Comparison of ENCODE assay signal across 19 cellular contexts in the genomic region with DNA sequence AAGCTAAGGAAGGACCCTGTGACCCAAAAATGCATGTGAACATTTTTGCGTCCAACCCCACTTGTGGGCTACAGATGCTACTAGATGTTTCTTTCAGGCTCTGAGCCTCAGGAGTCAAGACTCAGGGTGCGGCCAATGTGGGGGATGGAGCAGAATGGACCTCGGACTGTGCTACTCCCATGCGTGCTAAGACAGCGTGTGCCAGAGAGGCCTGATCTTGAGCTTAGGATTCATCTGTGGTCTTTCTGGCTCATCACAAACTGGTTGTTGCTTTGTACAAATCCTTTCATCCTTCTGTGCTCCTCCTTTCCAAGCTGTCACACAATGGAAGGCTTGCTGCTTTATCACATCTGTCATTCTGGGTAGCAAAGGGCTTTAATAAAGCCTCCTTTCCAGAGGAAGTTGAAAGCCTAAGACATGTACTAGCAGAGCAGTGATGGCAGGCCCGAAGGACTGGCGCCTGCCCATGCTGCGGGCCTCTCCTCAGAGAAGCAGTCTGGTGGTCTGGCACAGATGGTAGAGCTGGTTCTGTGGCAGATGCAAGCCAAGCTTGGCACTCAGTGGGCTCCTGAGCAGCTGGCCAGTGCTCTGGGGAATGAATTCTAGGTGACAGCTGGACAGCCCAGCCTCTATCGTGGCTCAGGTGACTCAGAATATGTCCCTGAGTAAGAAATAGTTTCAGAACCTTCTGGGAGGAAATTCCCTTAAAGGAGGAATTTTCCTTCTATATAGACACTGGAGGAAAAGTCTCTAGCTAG.
DNase-seq lines count a peak whose midpoint lies in the region; ATAC-seq, FAIRE-seq and TF ChIP-seq lines count a peak whose summit lies in the region.
"Had no signal": no experiment of that assay in that cellular context is flagged by ENCODE, and none has a peak within 500 bp of the region (broad histone marks: within the 10 kb centered on the region; RNA-seq: fewer than 3 reads in every experiment).

No MANE protein-coding gene starts in this region.

- peak overlapping the region; percentile 86 for H3K27ac ChIP-seq in WERI-Rb-1
- H3K27ac ChIP-seq: BLaER1 treated with 17β-estradiol and CSF1 and Interleukin-3, amounts not matched to agents 10 nM and 100 nM had no signal

- peak; percentile 96 for DNase-seq in DMS 273 treated with DMSO at 0.1 percent for 48 hours (lab: John Stamatoyannopoulos, UW)
- DNase-seq in NCI-H2171 (lab: John Stamatoyannopoulos, UW), result peak; percentile 82
- peak; percentile 77 for DNase-seq in WERI-Rb-1
- DNase-seq in pons (ENCODE audit: low spot score), result peak; percentile 4
- no peak for DNase-seq in H54 (ENCODE audit: insufficient read length, low spot score)
- DNase-seq: CD8-positive, alpha-beta memory T cell; H9; KG1; NCI-H1436; NCI-H2081 treated with DMSO at 0.1 percent for 48 hours; NCI-H226; NCI-H69 had no signal

- ATAC-seq in HG02852 (IDR thresholded peaks at IDR 0.05; ENCODE audit: unreplicated experiment) (no peak), HG03159 (IDR thresholded peaks at IDR 0.05; ENCODE audit: unreplicated experiment) (no peak), HG02884 (IDR thresholded peaks at IDR 0.05; ENCODE audit: unreplicated experiment) (no peak)
- ATAC-seq: Panc1 had no signal

- no peaks in the 10 kb centered on the region for H3K27me3 ChIP-seq in WERI-Rb-1 (ENCODE audit: insufficient read depth, low read depth, severe bottlenecking)
- H3K27me3 ChIP-seq: BLaER1 treated with 17β-estradiol and CSF1 and Interleukin-3, amounts not matched to agents 10 nM and 100 nM had no signal

- FAIRE-seq in H54 (lab: Jason Lieb, UNC), result no peak
- FAIRE-seq: A204.1, HepG2 had no signal

- H3K4me3 ChIP-seq in WERI-Rb-1 (ENCODE audit: low read depth, low read length), result no peak overlapping the region
- H3K4me3 ChIP-seq: BLaER1 treated with 17β-estradiol and CSF1 and Interleukin-3, amounts not matched to agents 10 nM and 100 nM had no signal

- TF ChIP-seq CTCF in WERI-Rb-1 (IDR thresholded peaks at IDR 0.05; ENCODE audit: low read depth, low read length), result no peak

- H3K36me3 ChIP-seq in WERI-Rb-1, result peaks cover 52% of the 10 kb centered on the region

- TF ChIP-seq POLR2A in H54 (IDR thresholded peaks at IDR 0.05; ENCODE audit: low read depth, low read length), result no peak

- H3K9me3 ChIP-seq in WERI-Rb-1 (ENCODE audit: severe bottlenecking), result no peaks in the 10 kb centered on the region
- H3K9me3 ChIP-seq: BLaER1 treated with 17β-estradiol and CSF1 and Interleukin-3, amounts not matched to agents 10 nM and 100 nM had no signal
